14 cellular contexts compared by ENCODE assay signal in genomic region chr2:171406044-171406443, GRCh38. TPM values are rescaled to one million over a fixed set of nuclear protein-coding genes. Genes with fewer than 3 reads are reported as not detected.
A peak's percentile ranks its signal among the peaks of the same experiment; 100 is the strongest.
DNase-seq lines count a peak whose midpoint lies in the region; ATAC-seq lines count a peak whose summit lies in the region.
"Had no signal": no experiment of that assay in that cellular context is flagged by ENCODE, and none has a peak within 500 bp of the region (broad histone marks: within the 10 kb centered on the region; RNA-seq: fewer than 3 reads in every experiment).

No MANE protein-coding gene starts in this region.

- H3K4me3 Mint-ChIP-seq in activated CD8-positive, alpha-beta memory T cell treated with anti-CD3 and anti-CD28 coated beads, Interleukin-2, amount 10 ng/mL, durations not matched to agents 7 days and 5 days, result no peak overlapping the region
- H3K4me3 Mint-ChIP-seq: immature natural killer cell, nephron had no signal

- H3K36me3 ChIP-seq in GM23248 (ENCODE audit: low read depth) (no peaks in the 10 kb centered on the region), SJCRH30 (no peaks in the 10 kb centered on the region)

- H2AFZ ChIP-seq in GM23248, result no peak overlapping the region

- H3K4me1 Mint-ChIP-seq in activated CD8-positive, alpha-beta memory T cell treated with anti-CD3 and anti-CD28 coated beads, Interleukin-2, amount 10 ng/mL, durations not matched to agents 7 days and 5 days, result peaks cover 47% of the 10 kb centered on the region

- H3K27me3 ChIP-seq in GM23248 (replicated peaks; ENCODE audit: insufficient read depth), result no peaks in the 10 kb centered on the region
- no peaks in the 10 kb centered on the region for H3K27me3 ChIP-seq in SJCRH30

- 0 out of 2 replicates have a peak, but pooled peaks cover under 1% of the 10 kb centered on the region for H3F3A ChIP-seq in GM23248 (ENCODE audit: insufficient read depth)

- H3K9me3 Mint-ChIP-seq in activated CD8-positive, alpha-beta memory T cell treated with anti-CD3 and anti-CD28 coated beads, Interleukin-2, amount 10 ng/mL, durations not matched to agents 7 days and 5 days (ENCODE audit: low read depth), result peaks cover 9% of the 10 kb centered on the region

- H3K9ac ChIP-seq in GM23248, result no peak overlapping the region

- H3K79me2 ChIP-seq in GM23248 (ENCODE audit: insufficient read depth), result peaks cover 60% of the 10 kb centered on the region

- H3K4me2 ChIP-seq in GM23248 (ENCODE audit: unreplicated experiment), result no peak overlapping the region

- WGBS in GM23248 (ENCODE audit: low coverage in 1 of 2, low lambda C conversion rate in 2 of 2, missing lambda C conversion rate in 2 of 2), 2 experiments, result 100% methylated on average over 1 of the region's 1 CpG

- H3K36me3 Mint-ChIP-seq in activated CD8-positive, alpha-beta memory T cell treated with anti-CD3 and anti-CD28 coated beads, Interleukin-2, amount 10 ng/mL, durations not matched to agents 7 days and 5 days, result peaks cover 38% of the 10 kb centered on the region

- H3K9me3 ChIP-seq in GM23248 (ENCODE audit: low read depth) (no peaks in the 10 kb centered on the region), SJCRH30 (replicated peaks) (no peaks in the 10 kb centered on the region)

- H4K20me1 ChIP-seq in GM23248 (ENCODE audit: insufficient read depth), result no peaks in the 10 kb centered on the region

- H3K4me1 ChIP-seq in GM23248 (ENCODE audit: insufficient read depth) (peaks cover 36% of the 10 kb centered on the region), SJCRH30 (peaks cover 7% of the 10 kb centered on the region)

- H3K27ac Mint-ChIP-seq in activated CD8-positive, alpha-beta memory T cell treated with anti-CD3 and anti-CD28 coated beads, Interleukin-2, amount 10 ng/mL, durations not matched to agents 7 days and 5 days, result no peak overlapping the region
- H3K27ac Mint-ChIP-seq: nephron had no signal

- H3K4me3 ChIP-seq in GM23248 (no peak overlapping the region), SJCRH30 (no peak overlapping the region)

- in situ Hi-C loops in GM23248 (cut with MboI), result loop anchor here (25.0 kb wide), 1 partner anchor 244 kb away; the partner anchor contains the start of gene TLK1

- DNase-seq in GM23248, result no peak
- DNase-seq in UCSD-AML1 (lab: John Stamatoyannopoulos, UW; ENCODE audit: unreplicated experiment), result no peak
- no peak for DNase-seq in SJCRH30
- no peak for DNase-seq in activated CD8-positive, alpha-beta memory T cell treated with anti-CD3 and anti-CD28 coated beads, Interleukin-2, amount 10 ng/mL, durations not matched to agents 7 days and 5 days
- DNase-seq: activated CD4-positive, CD25-positive, alpha-beta regulatory T cell treated with anti-CD3 and anti-CD28 coated beads, Interleukin-2, amount 50 U/mL, for 72 hours; activated gamma-delta T cell treated with Interleukin-2 at 50 U/mL for 16 hours; Calu3; caudate nucleus; immature natural killer cell; NCI-H510A had no signal

- H3K27ac ChIP-seq in GM23248 (no peak overlapping the region), SJCRH30 (no peak overlapping the region)

- no peaks in the 10 kb centered on the region for H3K9me2 ChIP-seq in GM23248 (ENCODE audit: insufficient read depth)

- CTCF ChIA-PET in activated CD8-positive, alpha-beta memory T cell treated with anti-CD3 and anti-CD28 coated beads, Interleukin-2, amount 10 ng/mL, durations not matched to agents 7 days and 5 days (lab: Charles Lee), result interaction anchor here (1.1 kb wide), 1 partner anchor 10 kb away, joined by 3 read pairs; no protein-coding TSS in a partner anchor

- peak; percentile 62 for ATAC-seq in GM19351 (IDR thresholded peaks at IDR 0.05; ENCODE audit: unreplicated experiment)
- ATAC-seq in HG02759 (IDR thresholded peaks at IDR 0.05; ENCODE audit: unreplicated experiment), result peak; percentile 66
- ATAC-seq in HG03521 (IDR thresholded peaks at IDR 0.05; ENCODE audit: unreplicated experiment), result peak; percentile 45
- ATAC-seq in activated CD8-positive, alpha-beta memory T cell treated with anti-CD3 and anti-CD28 coated beads, Interleukin-2, amount 10 ng/mL, durations not matched to agents 7 days and 5 days, result no peak

- H3K27me3 Mint-ChIP-seq in activated CD8-positive, alpha-beta memory T cell treated with anti-CD3 and anti-CD28 coated beads, Interleukin-2, amount 10 ng/mL, durations not matched to agents 7 days and 5 days, result no peaks in the 10 kb centered on the region

RNA-seq across cellular contexts. Expression of gene METTL8, which starts 27.7 kb away (rescaled TPM):
- 17.8 and 38.5 TPM in 2 replicates for total RNA-seq in GM23248 (2014; rRNA removed; shearing (Covaris generic))
- 27.2 and 31.5 TPM in 2 replicates for polyA plus RNA-seq in GM23248 (2016; fragmentation: Nextera tagmentation; extraction: Ambion mirVana)
- 32.0 and 34.0 TPM in 2 replicates for total RNA-seq in SJCRH30 (2014; rRNA removed; shearing (Covaris generic))
- total RNA-seq in activated CD8-positive, alpha-beta memory T cell treated with anti-CD3 and anti-CD28 coated beads, Interleukin-2, amount 10 ng/mL, durations not matched to agents 7 days and 5 days, result 10 to 100 TPM; 20.4 to 33.7 TPM

RNA-seq across cellular contexts. Expression of gene DCAF17, which starts 28.0 kb away (rescaled TPM):
- 14.4 and 17.6 TPM in 2 replicates for total RNA-seq in GM23248 (2014; rRNA removed; shearing (Covaris generic))
- polyA plus RNA-seq in GM23248 (2016; fragmentation: Nextera tagmentation; extraction: Ambion mirVana), result 9.9 and 10.6 TPM in 2 replicates
- 22.8 and 24.7 TPM in 2 replicates for total RNA-seq in SJCRH30 (2014; rRNA removed; shearing (Covaris generic))
- total RNA-seq in activated CD8-positive, alpha-beta memory T cell treated with anti-CD3 and anti-CD28 coated beads, Interleukin-2, amount 10 ng/mL, durations not matched to agents 7 days and 5 days, result 10 to 100 TPM; 18.7 to 19.7 TPM
